1 cellular context compared by ENCODE assay signal in genomic region chr3:183776456-183776855, GRCh38. TPM values are rescaled to one million over a fixed set of nuclear protein-coding genes. Genes with fewer than 3 reads are reported as not detected.
"Had no signal": no experiment of that assay in that cellular context is flagged by ENCODE, and none has a peak within 500 bp of the region (broad histone marks: within the 10 kb centered on the region; RNA-seq: fewer than 3 reads in every experiment).

No MANE protein-coding gene starts in this region.

RNA-seq across cellular contexts. Expression of gene MAP6D1, which starts 48.9 kb away (rescaled TPM):
- total RNA-seq: ascending aorta had no signal
